In the genomic region with DNA sequence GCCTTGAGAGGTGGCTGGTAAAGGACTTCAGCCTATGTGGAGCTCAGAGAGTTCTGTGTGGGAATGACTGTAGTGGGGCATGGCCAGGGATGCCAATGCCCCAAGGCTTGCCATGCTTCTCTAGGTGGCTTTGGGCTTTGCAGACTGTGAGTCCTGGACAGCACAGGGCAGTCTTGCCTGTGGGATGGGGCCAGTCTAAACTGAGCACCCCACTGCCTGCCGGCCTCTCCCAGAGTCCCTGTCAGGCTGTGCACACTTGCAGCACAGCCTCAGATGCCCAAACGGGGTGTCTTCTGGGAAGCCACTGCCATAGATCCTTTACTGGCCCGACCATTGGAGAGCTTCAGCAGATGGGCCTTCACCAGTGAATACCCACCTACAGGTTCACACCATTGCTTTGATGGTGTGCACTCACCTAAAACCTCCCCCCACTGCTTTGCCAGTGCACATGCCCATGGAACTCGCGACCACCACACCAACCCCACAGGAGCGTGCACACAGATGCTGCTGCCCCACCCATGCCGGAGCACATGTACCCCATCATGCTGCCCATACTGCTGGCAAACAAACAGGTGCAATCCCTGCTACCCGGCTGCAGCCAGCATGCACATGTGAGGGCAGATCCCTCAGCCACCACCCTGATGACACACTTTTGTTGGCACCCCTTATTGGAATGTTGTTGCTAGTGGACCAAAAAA, we compare ENCODE assay signal across 30 cellular contexts.
"Had no signal": no experiment of that assay in that cellular context is flagged by ENCODE, and none has a peak within 500 bp of the region (broad histone marks: within the 10 kb centered on the region; RNA-seq: fewer than 3 reads in every experiment).

No MANE protein-coding gene starts in this region.

- H3K4me2 ChIP-seq: smooth muscle cell had no signal

- H3K27ac ChIP-seq: neutrophil, pancreas, prostate gland, skin epidermis, spleen, suprapubic skin, testis, tibial artery, transverse colon, upper lobe of right lung, uterus had no signal

- H3K9me3 Mint-ChIP-seq: stimulated activated naive CD8-positive, alpha-beta T cell treated with anti-CD3 and anti-CD28 coated beads, Interleukin-15, amount 100 ng/mL, for 72 hours; type B pancreatic cell had no signal

- DNase-seq: naive thymus-derived CD8-positive, alpha-beta T cell; nephron progenitor cell; pancreas; retina; spleen; stimulated activated CD4-positive, alpha-beta T cell treated with anti-CD3 and anti-CD28 coated beads, Interleukin-12 subunit alpha, Interleukin-12 subunit beta, amount 100 ng/mL, for 4 hours; stimulated activated CD4-positive, alpha-beta T cell treated with anti-CD3 and anti-CD28 coated beads, Interleukin-1b, Interleukin-23, amount 100 ng/mL, for 48 hours; stimulated activated CD4-positive, alpha-beta T cell treated with anti-CD3 and anti-CD28 coated beads, Interleukin-4, amount 100 ng/mL, for 1 hour; stimulated activated CD4-positive, alpha-beta T cell treated with anti-CD3 and anti-CD28 coated beads, Interleukin-4, amount 100 ng/mL, for 4 hours; stimulated activated CD8-positive, alpha-beta memory T cell treated with anti-CD3 and anti-CD28 coated beads, Interleukin-4, amount 100 ng/mL, for 48 hours; stimulated activated naive CD4-positive, alpha-beta T cell; stimulated activated naive CD8-positive, alpha-beta T cell treated with anti-CD3 and anti-CD28 coated beads, Interleukin-15, amount 100 ng/mL, for 72 hours; stimulated activated naive CD8-positive, alpha-beta T cell treated with anti-CD3 and anti-CD28 coated beads, Interleukin-15, Interleukin-2, amounts not matched to agents 100 U/mL and 50 U/mL, for 24 hours; substantia nigra; testis; tibial artery; transverse colon; upper lobe of right lung; uterus had no signal

- H3K9me3 ChIP-seq: neutrophil, pancreas, prostate gland, suprapubic skin, testis, transverse colon, upper lobe of right lung, uterus had no signal

- H3K4me3 Mint-ChIP-seq: naive thymus-derived CD8-positive, alpha-beta T cell; natural killer cell treated with Interleukin-12 subunit alpha and Interleukin-12 subunit beta and Interleukin-15 and Interleukin-18, amount 100 ng/mL, for 72 hours; nephron progenitor cell; neural crest cell; stimulated activated memory B cell treated with anti-CD40 and anti-IgM and Interleukin-4, amounts not matched to agents 10 μg/mL and 1 μg/mL and 100 μg/mL, for 72 hours; stimulated activated naive CD8-positive, alpha-beta T cell treated with anti-CD3 and anti-CD28 coated beads, Interleukin-15, amount 100 ng/mL, for 72 hours; type B pancreatic cell had no signal

- H3K4me1 Mint-ChIP-seq: naive thymus-derived CD8-positive, alpha-beta T cell; nephron progenitor cell; neural crest cell; stimulated activated memory B cell treated with anti-CD40 and anti-IgM and Interleukin-4, amounts not matched to agents 10 μg/mL and 1 μg/mL and 100 μg/mL, for 72 hours; stimulated activated naive CD8-positive, alpha-beta T cell treated with anti-CD3 and anti-CD28 coated beads, Interleukin-15, amount 100 ng/mL, for 72 hours had no signal

- H3K36me3 Mint-ChIP-seq: naive thymus-derived CD8-positive, alpha-beta T cell; natural killer cell treated with Interleukin-12 subunit alpha and Interleukin-12 subunit beta and Interleukin-15 and Interleukin-18, amount 100 ng/mL, for 72 hours; stimulated activated memory B cell treated with anti-CD40 and anti-IgM and Interleukin-4, amounts not matched to agents 10 μg/mL and 1 μg/mL and 100 μg/mL, for 72 hours; type B pancreatic cell had no signal

- H3K27me3 ChIP-seq: neutrophil, pancreas, spleen, suprapubic skin, testis, tibial artery, transverse colon, upper lobe of right lung, uterus had no signal

- H3K4me3 ChIP-seq: pancreas, prostate gland, skin epidermis, smooth muscle cell, spleen, suprapubic skin, testis, tibial artery, transverse colon, upper lobe of right lung, uterus had no signal

- FAIRE-seq: pancreas had no signal

- H3K4me1 ChIP-seq: pancreas, prostate gland, spleen, suprapubic skin, testis, tibial artery, transverse colon, upper lobe of right lung, uterus had no signal

- ATAC-seq: naive thymus-derived CD8-positive, alpha-beta T cell; pancreas; right cardiac atrium; sciatic nerve; stimulated activated memory B cell treated with anti-CD40 and anti-IgM and Interleukin-4, amounts not matched to agents 10 μg/mL and 1 μg/mL and 100 μg/mL, for 72 hours; stimulated activated naive CD8-positive, alpha-beta T cell treated with anti-CD3 and anti-CD28 coated beads, Interleukin-15, amount 100 ng/mL, for 72 hours; stimulated activated naive CD8-positive, alpha-beta T cell treated with anti-CD3 and anti-CD28 coated beads, Interleukin-15, Interleukin-2, amounts not matched to agents 100 U/mL and 50 U/mL, for 24 hours; upper lobe of right lung had no signal

- H3K27me3 Mint-ChIP-seq: natural killer cell treated with Interleukin-12 subunit alpha and Interleukin-12 subunit beta and Interleukin-15 and Interleukin-18, amount 100 ng/mL, for 72 hours; stimulated activated memory B cell treated with anti-CD40 and anti-IgM and Interleukin-4, amounts not matched to agents 10 μg/mL and 1 μg/mL and 100 μg/mL, for 72 hours; stimulated activated naive CD8-positive, alpha-beta T cell treated with anti-CD3 and anti-CD28 coated beads, Interleukin-15, amount 100 ng/mL, for 72 hours; type B pancreatic cell had no signal

- H3K27ac Mint-ChIP-seq: naive thymus-derived CD8-positive, alpha-beta T cell; natural killer cell treated with Interleukin-12 subunit alpha and Interleukin-12 subunit beta and Interleukin-15 and Interleukin-18, amount 100 ng/mL, for 72 hours; nephron progenitor cell; stimulated activated memory B cell treated with anti-CD40 and anti-IgM and Interleukin-4, amounts not matched to agents 10 μg/mL and 1 μg/mL and 100 μg/mL, for 72 hours; type B pancreatic cell had no signal

- H3K36me3 ChIP-seq: neutrophil, pancreas, prostate gland, spleen, suprapubic skin, tibial artery, transverse colon, upper lobe of right lung, uterus had no signal
